ENCODE assay signal across 8 cellular contexts in genomic region chr9:126612329-126612812, GRCh38. TPM values are rescaled to one million over a fixed set of nuclear protein-coding genes. Genes with fewer than 3 reads are reported as not detected.
A peak's percentile ranks its signal among the peaks of the same experiment; 100 is the strongest.
DNase-seq lines count a peak whose midpoint lies in the region; ATAC-seq and TF ChIP-seq lines count a peak whose summit lies in the region.
"Had no signal": no experiment of that assay in that cellular context is flagged by ENCODE, and none has a peak within 500 bp of the region (broad histone marks: within the 10 kb centered on the region; RNA-seq: fewer than 3 reads in every experiment).

No MANE protein-coding gene starts in this region.

- no peaks in the 10 kb centered on the region for H3K79me2 ChIP-seq in H9 (ENCODE audit: insufficient read depth, low read length)

- no peak overlapping the region for H2AFZ ChIP-seq in H9 (ENCODE audit: low read length)

- ATAC-seq in foreskin keratinocyte: peak; percentile 24
- peak in 1 of 2 donors; percentile 15 for ATAC-seq in gastrocnemius medialis

- no peak overlapping the region for H3T11ph ChIP-seq in H9 (ENCODE audit: low read length)

- TF ChIP-seq POLR2A in Peyer's patch (IDR thresholded peaks at IDR 0.05) (no peak), gastrocnemius medialis (IDR thresholded peaks at IDR 0.05) (no peak)

- H3K9me3 ChIP-seq in H9 (ENCODE audit: control insufficient read depth, low read depth, low read length) (no peaks in the 10 kb centered on the region), Peyer's patch (no peaks in the 10 kb centered on the region), gastrocnemius medialis (no peaks in the 10 kb centered on the region)

- no peak overlapping the region for H3K18ac ChIP-seq in H9 (ENCODE audit: insufficient read length, low read depth, low read length)

- in situ Hi-C loops in gastrocnemius medialis (cut with MboI; ENCODE audit: low sequenced_read_pairs in 4 of 4): loop anchor here in 1 of 4 donors (10.0 kb wide), 1 partner anchor 172 kb away; no protein-coding TSS in a partner anchor

- no peaks in the 10 kb centered on the region for H3K79me1 ChIP-seq in H9 (ENCODE audit: insufficient read depth, low read depth, low read length, poor library complexity, severe bottlenecking)

- DNase-seq in H9 (peak; percentile 40), Peyer's patch (peak in 1 of 3 donors; percentile 40), foreskin keratinocyte (no peak), gastrocnemius medialis (no peak), MV-4-11 (lab: John Stamatoyannopoulos, UW) (no peak), HK-2 (ENCODE audit: unreplicated experiment) (no peak)
- DNase-seq in stimulated activated CD4-positive, alpha-beta T cell treated with anti-CD3 and anti-CD28 coated beads, Interleukin-2, amount 100 ng/mL, for 48 hours: no peak

- H3K14ac ChIP-seq in H9 (ENCODE audit: insufficient read depth, low read length): no peak overlapping the region

- H3K4me1 Mint-ChIP-seq in H9: peaks cover 31 to 45% of the 10 kb centered on the region in 2 experiments

- no peak overlapping the region for H3K4ac ChIP-seq in H9 (ENCODE audit: low read depth, low read length)

- H2BK12ac ChIP-seq in H9 (ENCODE audit: insufficient read length, low read depth, low read length): no peak overlapping the region

- H3K23ac ChIP-seq in H9 (ENCODE audit: insufficient read length, low read depth, low read length): no peak overlapping the region

- H2BK120ac ChIP-seq in H9 (ENCODE audit: low read depth, low read length, poor library complexity, severe bottlenecking): no peak overlapping the region

- intact Hi-C loops in gastrocnemius medialis (cut with DNase I; ENCODE audit: low total_unique reads): no loop called here

- no peak overlapping the region for H2AK5ac ChIP-seq in H9 (ENCODE audit: insufficient read length, low read length)

- no peak overlapping the region for H2BK15ac ChIP-seq in H9 (ENCODE audit: low read depth, low read length)

- peak overlapping the region; percentile 64 for H3K4me2 ChIP-seq in H9 (ENCODE audit: insufficient read depth, insufficient read length, low read length)

- peaks cover 28% of the 10 kb centered on the region for H3K23me2 ChIP-seq in H9 (ENCODE audit: insufficient read length, low read depth, low read length, poor library complexity, severe bottlenecking)

- H4K20me1 ChIP-seq in H9 (ENCODE audit: control insufficient read depth, insufficient read depth, insufficient read length): no peaks in the 10 kb centered on the region

- H2BK20ac ChIP-seq in H9 (ENCODE audit: low read depth, low read length, poor library complexity, severe bottlenecking): no peak overlapping the region

- no peak overlapping the region for H3K27ac Mint-ChIP-seq in H9

- peak overlapping the region in 1 of 2 experiments; percentile 78; a peak in 4 of 5 replicates for H3K4me3 Mint-ChIP-seq in H9

- no peak overlapping the region for H3K56ac ChIP-seq in H9 (ENCODE audit: insufficient read length, low read depth, low read length)

- H3K27me3 Mint-ChIP-seq in H9 (ENCODE audit: low read depth): peaks cover 92% of the 10 kb centered on the region

- H2BK5ac ChIP-seq in H9 (ENCODE audit: insufficient read length, low read length): no peak overlapping the region

- H3K27me3 ChIP-seq in H9 (ENCODE audit: insufficient read depth, low read length) (peaks cover 78% of the 10 kb centered on the region), Peyer's patch (peaks cover 0 to 50% of the 10 kb centered on the region in 2 donors), foreskin keratinocyte (peaks cover 82% of the 10 kb centered on the region), gastrocnemius medialis (peaks cover 57 to 78% (median 69%) of the 10 kb centered on the region in 3 donors)

- TF ChIP-seq CTCF in H9 (conservative IDR thresholded peaks at IDR 0.05) (no peak), Peyer's patch (IDR thresholded peaks at IDR 0.05) (no peak), foreskin keratinocyte (conservative IDR thresholded peaks at IDR 0.05) (no peak), gastrocnemius medialis (IDR thresholded peaks at IDR 0.05 in 4 of 5, conservative IDR thresholded peaks at IDR 0.05 in 1 of 5) (no peak)

- H4K91ac ChIP-seq in H9 (ENCODE audit: insufficient read length, low read depth, low read length): no peak overlapping the region

- H3K4me1 ChIP-seq in H9 (ENCODE audit: insufficient read depth, low read length) (no peaks in the 10 kb centered on the region), Peyer's patch (peaks cover 3 to 42% (median 20%) of the 10 kb centered on the region in 4 donors), foreskin keratinocyte (peaks cover 4% of the 10 kb centered on the region), gastrocnemius medialis (peaks cover 9 to 16% of the 10 kb centered on the region in 2 donors)

- no peak overlapping the region for H4K8ac ChIP-seq in H9 (replicated peaks; ENCODE audit: insufficient read length, low read depth, low read length)

- no peak overlapping the region for H3K27ac ChIP-seq in H9 (ENCODE audit: insufficient read length, low read depth, low read length)
- H3K27ac ChIP-seq in Peyer's patch: no peak overlapping the region
- no peak overlapping the region for H3K27ac ChIP-seq in foreskin keratinocyte
- no peak overlapping the region for H3K27ac ChIP-seq in gastrocnemius medialis

- no CpG with 5 or more reads among the region's 54 CpGs for WGBS in H9 (ENCODE audit: extremely low coverage, insufficient read length, low lambda C conversion rate)

- no peaks in the 10 kb centered on the region; a peak in 1 of 7 replicates for H3K36me3 Mint-ChIP-seq in H9 (ENCODE audit: insufficient read depth in 1 of 3, low read depth in 3 of 3)

- H4K5ac ChIP-seq in H9 (ENCODE audit: insufficient read length, low read depth, low read length): no peak overlapping the region

- H3K36me3 ChIP-seq in Peyer's patch: no peaks in the 10 kb centered on the region
- H3K36me3 ChIP-seq in gastrocnemius medialis: no peaks in the 10 kb centered on the region

- H3K9me3 Mint-ChIP-seq in H9: peaks cover 0 to 4% of the 10 kb centered on the region in 2 experiments; a peak in 1 of 5 replicates

- H3K4me3 ChIP-seq in Peyer's patch: peak overlapping the region in 3 of 4 donors; percentile 30 to 33 (median 32)
- peak overlapping the region; percentile 25 to 42 (median 38) for H3K4me3 ChIP-seq in gastrocnemius medialis

- no peak overlapping the region for H3K9ac ChIP-seq in H9 (ENCODE audit: extremely low read depth, insufficient read length, low read length)

RNA-seq across cellular contexts. Expression of gene LMX1B, which starts 1.4 kb away (rescaled TPM):
- total RNA-seq in H9 (2021) (0.70 and 0.85 TPM in 2 replicates), Peyer's patch (not detected), foreskin keratinocyte (1.1 and 1.2 TPM in 2 replicates), gastrocnemius medialis (under 1 TPM in 3 of 4 donors, not detected in 1; 0.31 to 0.46 (median 0.35) TPM)
- polyA plus RNA-seq in foreskin keratinocyte: 0.95 and 1.2 TPM in 2 replicates
- total RNA-seq: mononuclear cell had no signal
